In the genomic region with DNA sequence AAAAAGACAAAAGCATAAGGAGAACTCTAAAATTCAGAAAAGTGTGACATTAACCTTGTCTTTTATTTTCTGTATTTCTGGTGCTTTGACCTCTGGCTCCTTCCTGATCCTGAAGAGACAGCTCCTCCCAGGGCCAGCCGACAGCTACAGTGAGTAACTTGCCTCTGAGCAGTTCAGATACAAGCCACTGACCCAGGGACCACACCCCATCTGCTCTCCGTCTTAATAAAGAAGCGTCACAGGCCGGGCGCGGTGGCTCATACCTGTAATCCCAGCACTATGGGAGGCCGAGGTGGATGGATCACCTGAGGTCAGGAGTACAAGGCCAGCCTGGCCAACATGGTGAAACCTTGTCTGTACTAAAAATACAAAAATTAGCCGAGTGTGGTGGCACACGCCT, we compare ENCODE assay signal across 17 cellular contexts. TPM values are rescaled to one million over a fixed set of nuclear protein-coding genes. Genes with fewer than 3 reads are reported as not detected.
A peak's percentile ranks its signal among the peaks of the same experiment; 100 is the strongest.
DNase-seq lines count a peak whose midpoint lies in the region; ATAC-seq and TF ChIP-seq lines count a peak whose summit lies in the region.
"Had no signal": no experiment of that assay in that cellular context is flagged by ENCODE, and none has a peak within 500 bp of the region (broad histone marks: within the 10 kb centered on the region; RNA-seq: fewer than 3 reads in every experiment).

No MANE protein-coding gene starts in this region.

- H4K91ac ChIP-seq in H9 (ENCODE audit: insufficient read length, low read depth, low read length), result no peak overlapping the region

- H3K18ac ChIP-seq in H9 (ENCODE audit: insufficient read length, low read depth, low read length), result no peak overlapping the region

- H4K8ac ChIP-seq in H9 (replicated peaks; ENCODE audit: insufficient read length, low read depth, low read length), result no peak overlapping the region

- H3K56ac ChIP-seq in H9 (ENCODE audit: insufficient read length, low read depth, low read length), result no peak overlapping the region

- H3K9me3 ChIP-seq in H9 (ENCODE audit: control insufficient read depth, low read depth, low read length), result no peaks in the 10 kb centered on the region
- H3K9me3 ChIP-seq: Peyer's patch had no signal

- no peaks in the 10 kb centered on the region for H3K9me3 Mint-ChIP-seq in CD14-positive monocyte
- no peaks in the 10 kb centered on the region for H3K9me3 Mint-ChIP-seq in WTC11
- H3K9me3 Mint-ChIP-seq in type B pancreatic cell, result no peaks in the 10 kb centered on the region
- H3K9me3 Mint-ChIP-seq in H9, result no peaks in the 10 kb centered on the region
- H3K9me3 Mint-ChIP-seq: CD4-positive, CD25-positive, alpha-beta regulatory T cell had no signal

- DNase-seq in CD14-positive monocyte (ENCODE audit: low spot score), result peak; percentile 21
- DNase-seq in WTC11 (ENCODE audit: low spot score), result no peak
- DNase-seq in left colon, result no peak
- DNase-seq in type B pancreatic cell (ENCODE audit: extremely low spot score, unreplicated experiment), result no peak
- DNase-seq in UCSD-AML1 (lab: John Stamatoyannopoulos, UW; ENCODE audit: unreplicated experiment), result no peak
- DNase-seq in H9, result no peak
- DNase-seq: CD4-positive, CD25-positive, alpha-beta regulatory T cell; COR-L47; HCEC 1CT; NCI-H1092 treated with DMSO at 0.1 percent for 48 hours; NCI-H146; NCI-H2029 treated with DMSO at 0.1 percent for 48 hours; NCI-H2171; NCI-H446 treated with DMSO at 0.1 percent for 48 hours; NK-92 treated with Interleukin-12 subunit alpha and Interleukin-12 subunit beta, amount 100 ng/mL, for 24 hours had no signal

- H2BK15ac ChIP-seq in H9 (ENCODE audit: low read depth, low read length), result no peak overlapping the region

- H3K4ac ChIP-seq in H9 (ENCODE audit: low read depth, low read length), result no peak overlapping the region

- H3K79me2 ChIP-seq in H9 (ENCODE audit: insufficient read depth, low read length), result no peaks in the 10 kb centered on the region

- no peak overlapping the region for H3K14ac ChIP-seq in H9 (ENCODE audit: insufficient read depth, low read length)

- H3K4me3 Mint-ChIP-seq in CD14-positive monocyte (no peak overlapping the region), WTC11 (no peak overlapping the region), type B pancreatic cell (no peak overlapping the region), H9 (no peak overlapping the region)
- H3K4me3 Mint-ChIP-seq: CD4-positive, CD25-positive, alpha-beta regulatory T cell had no signal

- no peak overlapping the region for H2BK5ac ChIP-seq in H9 (ENCODE audit: insufficient read length, low read length)

- intact Hi-C loops in CD14-positive monocyte (cut with micrococcal nuclease), result no loop called here
- intact Hi-C loops in left colon (cut with DNase I, micrococcal nuclease), result no loop called here

- H3K23ac ChIP-seq in H9 (ENCODE audit: insufficient read length, low read depth, low read length), result no peak overlapping the region

- H3K36me3 Mint-ChIP-seq in CD14-positive monocyte (peaks cover 15 to 18% of the 10 kb centered on the region in 2 donors), WTC11 (no peaks in the 10 kb centered on the region), type B pancreatic cell (no peaks in the 10 kb centered on the region), H9 (ENCODE audit: insufficient read depth in 1 of 3, low read depth in 3 of 3) (no peaks in the 10 kb centered on the region)
- H3K36me3 Mint-ChIP-seq: CD4-positive, CD25-positive, alpha-beta regulatory T cell had no signal

- no peak overlapping the region for H4K5ac ChIP-seq in H9 (ENCODE audit: insufficient read length, low read depth, low read length)

- H3K4me1 Mint-ChIP-seq in CD14-positive monocyte (peaks cover 9% of the 10 kb centered on the region), WTC11 (no peaks in the 10 kb centered on the region), type B pancreatic cell (ENCODE audit: unreplicated experiment) (peaks cover 5% of the 10 kb centered on the region), H9 (peaks cover 8 to 14% of the 10 kb centered on the region in 2 experiments; a peak in 3 of 4 replicates)

- CTCF ChIA-PET in WTC11 (lab: Charles Lee), result interaction anchor here (0.7 to 1.8 kb wide), 3 partner anchors 48 to 164 kb away, joined by 3 to 6 read pairs (median 4); no protein-coding TSS in a partner anchor

- H2BK120ac ChIP-seq in H9 (ENCODE audit: low read depth, low read length, poor library complexity, severe bottlenecking), result no peak overlapping the region

- no peak overlapping the region for H3K4me2 ChIP-seq in H9 (ENCODE audit: insufficient read depth, insufficient read length, low read length)

- H3K27ac Mint-ChIP-seq in CD14-positive monocyte (peak overlapping the region in 1 of 7 donors; percentile 30), WTC11 (no peak overlapping the region), type B pancreatic cell (peak overlapping the region; percentile 61), H9 (no peak overlapping the region)

- no peak overlapping the region for H2BK12ac ChIP-seq in H9 (ENCODE audit: insufficient read length, low read depth, low read length)

- no peak overlapping the region for H2BK20ac ChIP-seq in H9 (ENCODE audit: low read depth, low read length, poor library complexity, severe bottlenecking)

- H3K79me1 ChIP-seq in H9 (ENCODE audit: insufficient read depth, low read depth, low read length, poor library complexity, severe bottlenecking), result no peaks in the 10 kb centered on the region

- no peak overlapping the region for H3T11ph ChIP-seq in H9 (ENCODE audit: low read length)

- H3K27ac ChIP-seq in H9 (ENCODE audit: insufficient read length, low read depth, low read length), result no peak overlapping the region
- H3K27ac ChIP-seq: Peyer's patch had no signal

- no peaks in the 10 kb centered on the region for H3K4me1 ChIP-seq in H9 (ENCODE audit: insufficient read depth, low read length)
- H3K4me1 ChIP-seq: Peyer's patch had no signal

- no peak for TF ChIP-seq CTCF in CD14-positive monocyte (IDR thresholded peaks at IDR 0.05)
- TF ChIP-seq CTCF in WTC11 (IDR thresholded peaks at IDR 0.05), result no peak
- TF ChIP-seq CTCF in type B pancreatic cell (conservative IDR thresholded peaks at IDR 0.05), result no peak
- TF ChIP-seq CTCF in H9 (conservative IDR thresholded peaks at IDR 0.05), result no peak

- no peak overlapping the region for H3K9ac ChIP-seq in H9 (ENCODE audit: extremely low read depth, insufficient read length, low read length)

- H3K23me2 ChIP-seq in H9 (ENCODE audit: insufficient read length, low read depth, low read length, poor library complexity, severe bottlenecking), result no peaks in the 10 kb centered on the region

- H3K27me3 Mint-ChIP-seq in CD14-positive monocyte (ENCODE audit: low read depth in 3 of 3) (peaks cover 0 to 2% (median 0%) of the 10 kb centered on the region in 3 donors), WTC11 (ENCODE audit: low read depth) (no peaks in the 10 kb centered on the region; the same call in 1 of the 2 replicates), type B pancreatic cell (peaks cover 4% of the 10 kb centered on the region), H9 (ENCODE audit: low read depth) (peaks cover 11% of the 10 kb centered on the region)

- ATAC-seq in WTC11 (no peak), left colon (peak; percentile 48), GM21381 (IDR thresholded peaks at IDR 0.05; ENCODE audit: unreplicated experiment) (no peak)

- H3K27me3 ChIP-seq in H9 (ENCODE audit: insufficient read depth, low read length), result no peaks in the 10 kb centered on the region
- H3K27me3 ChIP-seq: Peyer's patch had no signal

- no peaks in the 10 kb centered on the region for H4K20me1 ChIP-seq in H9 (ENCODE audit: control insufficient read depth, insufficient read depth, insufficient read length)

- WGBS in H9 (ENCODE audit: extremely low coverage, insufficient read length, low lambda C conversion rate), result no CpG with 5 or more reads among the region's 9 CpGs

- H2AK5ac ChIP-seq in H9 (ENCODE audit: insufficient read length, low read length), result no peak overlapping the region

- POLR2A ChIA-PET in WTC11 (lab: Charles Lee), result no interaction called here

- no peak overlapping the region for H2AFZ ChIP-seq in H9 (ENCODE audit: low read length)

TF ChIP-seq in WTC11, 78 proteins besides CTCF, POLR2A, EP300 and RAD21:
- TF ChIP-seq, protein P1, sequence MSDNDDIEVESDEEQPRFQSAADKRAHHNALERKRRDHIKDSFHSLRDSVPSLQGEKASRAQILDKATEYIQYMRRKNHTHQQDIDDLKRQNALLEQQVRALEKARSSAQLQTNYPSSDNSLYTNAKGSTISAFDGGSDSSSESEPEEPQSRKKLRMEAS (CRISPR knock-in tag; IDR thresholded peaks at IDR 0.05), result no peak
- TF ChIP-seq ZNF263 (CRISPR knock-in tag; IDR thresholded peaks at IDR 0.05; ENCODE audit: low read depth), result no peak
- TF ChIP-seq FOXK1 (CRISPR knock-in tag; IDR thresholded peaks at IDR 0.05), result no peak
- TF ChIP-seq ZNF317 (CRISPR knock-in tag; IDR thresholded peaks at IDR 0.05; ENCODE audit: borderline replicate concordance, low read depth), result 0 out of 2 replicates have a peak, but pooled peaks have one; percentile 41

RNA-seq across cellular contexts. Expression of gene MLC1, which starts 6.5 kb away (rescaled TPM):
- polyA plus RNA-seq in CD14-positive monocyte, result 1 to 10 TPM; 1.8 to 3.6 TPM
- 0.13 to 0.16 TPM (median 0.16 TPM) in 3 replicates for total RNA-seq in WTC11 (2021)
- under 1 TPM in 1 of 2 donors, not detected in 1; 0.14 TPM for total RNA-seq in left colon
- total RNA-seq in type B pancreatic cell (ENCODE audit: low replicate concordance), result 0.19 TPM in 1 of 2 replicates, not detected in the other
- total RNA-seq in H9 (2021), result not detected in 2 replicates
- total RNA-seq: Peyer's patch had no signal

RNA-seq across cellular contexts. Expression of gene MOV10L1, which starts 11.0 kb away (rescaled TPM):
- polyA plus RNA-seq in CD14-positive monocyte, result under 1 TPM in 1 of 2 donors, not detected in 1; 0.18 TPM
- total RNA-seq in WTC11 (2021), result not detected in 3 replicates
- under 1 TPM in 1 of 2 donors, not detected in 1; 0.70 TPM for total RNA-seq in left colon
- total RNA-seq in type B pancreatic cell (ENCODE audit: low replicate concordance), result 0.10 and 0.19 TPM in 2 replicates
- not detected in 2 replicates for total RNA-seq in H9 (2021)
- total RNA-seq: CD4-positive, CD25-positive, alpha-beta regulatory T cell had no signal
- polyA plus RNA-seq: CD4-positive, CD25-positive, alpha-beta regulatory T cell had no signal

RNA-seq across cellular contexts. Expression of gene TTLL8, which starts 20.7 kb away (rescaled TPM):
- not detected for polyA plus RNA-seq in CD14-positive monocyte
- total RNA-seq in WTC11 (2021) (0.30 TPM in 1 of 3 replicates, not detected in the others), left colon (not detected), type B pancreatic cell (ENCODE audit: low replicate concordance) (not detected in 2 replicates), H9 (2021) (not detected in 2 replicates)
- total RNA-seq: CD4-positive, CD25-positive, alpha-beta regulatory T cell; Peyer's patch had no signal
- polyA plus RNA-seq: CD4-positive, CD25-positive, alpha-beta regulatory T cell had no signal
